ENCODE assay signal across 17 cellular contexts in genomic region chr3:15465876-15466585, GRCh38.
"Had no signal": no experiment of that assay in that cellular context is flagged by ENCODE, and none has a peak within 500 bp of the region (broad histone marks: within the 10 kb centered on the region; RNA-seq: fewer than 3 reads in every experiment).

No MANE protein-coding gene starts in this region.

- H3K4me3 ChIP-seq: esophagus squamous epithelium, right atrium auricular region, smooth muscle cell, suprapubic skin, thyroid gland, upper lobe of left lung, uterus had no signal

- H3K36me3 ChIP-seq: esophagus squamous epithelium, neutrophil, suprapubic skin, thyroid gland, upper lobe of left lung, uterus had no signal

- H3K4me1 ChIP-seq: esophagus squamous epithelium, right atrium auricular region, suprapubic skin, thyroid gland, uterus had no signal

- H3K9me3 ChIP-seq: esophagus squamous epithelium, neutrophil, right atrium auricular region, suprapubic skin, thyroid gland, upper lobe of left lung, uterus had no signal

- ATAC-seq: left colon; left ventricle myocardium superior; stimulated activated effector memory CD8-positive, alpha-beta T cell treated with anti-CD3 and anti-CD28 coated beads, Interleukin-12 subunit alpha, Interleukin-12 subunit beta, amount 100 ng/mL, for 72 hours; stimulated activated naive CD8-positive, alpha-beta T cell treated with anti-CD3 and anti-CD28 coated beads, Interleukin-15, Interleukin-2, amounts not matched to agents 100 U/mL and 50 U/mL, for 24 hours had no signal

- DNase-seq: esophagus squamous epithelium; foreskin fibroblast; left colon; left ventricle myocardium superior; mesendoderm; naive B cell; stimulated activated CD4-positive, alpha-beta T cell treated with anti-CD3 and anti-CD28 coated beads, Interleukin-2, amount 100 ng/mL, for 48 hours; stimulated activated CD8-positive, alpha-beta memory T cell treated with anti-CD3 and anti-CD28 coated beads, Interleukin-4, amount 100 ng/mL, for 48 hours; stimulated activated naive CD8-positive, alpha-beta T cell treated with anti-CD3 and anti-CD28 coated beads, Interleukin-15, Interleukin-2, amounts not matched to agents 100 U/mL and 50 U/mL, for 24 hours; thyroid gland; uterus had no signal

- H3K27me3 ChIP-seq: esophagus squamous epithelium, neutrophil, right atrium auricular region, suprapubic skin, thyroid gland, upper lobe of left lung, uterus had no signal

- H3K27ac ChIP-seq: esophagus squamous epithelium, neutrophil, right atrium auricular region, suprapubic skin, thyroid gland, upper lobe of left lung, uterus had no signal
